14 cellular contexts compared by ENCODE assay signal in genomic region chr20:49701916-49702315, GRCh38. TPM values are rescaled to one million over a fixed set of nuclear protein-coding genes. Genes with fewer than 3 reads are reported as not detected.
DNase-seq lines count a peak whose midpoint lies in the region; ATAC-seq and TF ChIP-seq lines count a peak whose summit lies in the region.
"Had no signal": no experiment of that assay in that cellular context is flagged by ENCODE, and none has a peak within 500 bp of the region (broad histone marks: within the 10 kb centered on the region; RNA-seq: fewer than 3 reads in every experiment).

No MANE protein-coding gene starts in this region.

- H3K36me3 Mint-ChIP-seq in effector memory CD8-positive, alpha-beta T cell (ENCODE audit: insufficient read depth), result peaks cover 20% of the 10 kb centered on the region

- DNase-seq in SK-N-SH (no peak), SK-N-MC (ENCODE audit: low read depth, low spot score) (no peak), DMS79 treated with DMSO at 0.1 percent for 48 hours (lab: John Stamatoyannopoulos, UW) (no peak), MG63 (no peak), sciatic nerve (ENCODE audit: low spot score) (no peak)
- DNase-seq in effector memory CD8-positive, alpha-beta T cell, result no peak
- DNase-seq: effector CD8-positive, alpha-beta T cell; kidney glomerular epithelial cell; naive thymus-derived CD4-positive, alpha-beta T cell; sigmoid colon had no signal

- H3K9me3 ChIP-seq in SK-N-SH (no peaks in the 10 kb centered on the region), SK-N-MC (ENCODE audit: low read depth, low read length) (no peaks in the 10 kb centered on the region), skeletal muscle satellite cell (replicated peaks; ENCODE audit: low read length) (no peaks in the 10 kb centered on the region), MG63 (no peaks in the 10 kb centered on the region)
- H3K9me3 ChIP-seq: sigmoid colon, suprapubic skin had no signal

- no peaks in the 10 kb centered on the region for H3K9me3 Mint-ChIP-seq in effector memory CD8-positive, alpha-beta T cell
- H3K9me3 Mint-ChIP-seq: naive thymus-derived CD4-positive, alpha-beta T cell had no signal

- H3K4me2 ChIP-seq in SK-N-SH (peak overlapping the region; percentile 41), skeletal muscle satellite cell (ENCODE audit: low read length) (peak overlapping the region; percentile 45)

- H3K4me1 ChIP-seq in SK-N-SH (ENCODE audit: control insufficient read depth in 1 of 2, insufficient read depth in 2 of 2, low read depth in 1 of 2, low read length in 1 of 2) (peaks cover 23 to 31% of the 10 kb centered on the region in 2 experiments; a peak in 3 of 4 replicates), skeletal muscle satellite cell (ENCODE audit: control insufficient read depth, insufficient read depth, low read length) (peaks cover 63% of the 10 kb centered on the region)

- no peak for TF ChIP-seq RAD21 in SK-N-SH (IDR thresholded peaks at IDR 0.05; ENCODE audit: low read length)

- H3K4me3 ChIP-seq in SK-N-SH (ENCODE audit: low read depth in 2 of 2, low read length in 1 of 2), result no peak overlapping the region
- no peak overlapping the region for H3K4me3 ChIP-seq in SK-N-MC
- H3K4me3 ChIP-seq in skeletal muscle satellite cell (ENCODE audit: low read length), result no peak overlapping the region
- no peak overlapping the region for H3K4me3 ChIP-seq in MG63
- H3K4me3 ChIP-seq: sigmoid colon, suprapubic skin had no signal

- H3K4me1 Mint-ChIP-seq in effector memory CD8-positive, alpha-beta T cell (ENCODE audit: low read depth in 2 of 2), result peaks cover 54 to 69% of the 10 kb centered on the region in 2 donors

- TF ChIP-seq CTCF in SK-N-SH (IDR thresholded peaks at IDR 0.05), result no peak

- H3K9ac ChIP-seq in SK-N-SH (no peak overlapping the region), SK-N-MC (ENCODE audit: insufficient read length) (no peak overlapping the region), skeletal muscle satellite cell (ENCODE audit: low read depth, low read length) (no peak overlapping the region)

- no peaks in the 10 kb centered on the region for H3K9me2 ChIP-seq in SK-N-SH

- H3K27ac ChIP-seq in SK-N-SH (ENCODE audit: low read depth in 2 of 2, low read length in 1 of 2), result peak overlapping the region in 1 of 2 experiments; percentile 80; a peak in 1 of 4 replicates
- H3K27ac ChIP-seq in SK-N-MC, result peak overlapping the region; percentile 27; the same call in 1 of the 2 replicates
- H3K27ac ChIP-seq: 22Rv1, suprapubic skin had no signal

- intact Hi-C loops in sciatic nerve (cut with DNase I), result no loop called here

- peaks cover 9% of the 10 kb centered on the region for H3F3A ChIP-seq in SK-N-SH (replicated peaks; ENCODE audit: insufficient read depth)

- H3K4me3 Mint-ChIP-seq in effector memory CD8-positive, alpha-beta T cell, result peak overlapping the region; percentile 61 to 62

- H4K20me1 ChIP-seq in SK-N-SH (ENCODE audit: insufficient read depth), result peaks cover 35% of the 10 kb centered on the region

- H3K36me3 ChIP-seq in SK-N-SH (replicated peaks in 1 of 2; ENCODE audit: control insufficient read depth in 1 of 2, insufficient read depth in 2 of 2, low read length in 1 of 2), result no peaks in the 10 kb centered on the region
- no peaks in the 10 kb centered on the region for H3K36me3 ChIP-seq in SK-N-MC (ENCODE audit: insufficient read depth, low read length)
- H3K36me3 ChIP-seq in skeletal muscle satellite cell (ENCODE audit: insufficient read depth, low read length), result no peaks in the 10 kb centered on the region
- peaks cover 4% of the 10 kb centered on the region for H3K36me3 ChIP-seq in MG63
- H3K36me3 ChIP-seq: sigmoid colon, suprapubic skin had no signal

- H2AFZ ChIP-seq in SK-N-SH (ENCODE audit: low read depth), result no peak overlapping the region

- TF ChIP-seq EP300 in SK-N-SH (IDR thresholded peaks at IDR 0.05; ENCODE audit: borderline replicate concordance in 1 of 2, low read depth in 1 of 2, low read length in 1 of 2), result no peak

- H3K27me3 ChIP-seq in SK-N-SH (ENCODE audit: insufficient read depth) (no peaks in the 10 kb centered on the region), skeletal muscle satellite cell (ENCODE audit: control insufficient read depth, insufficient read depth, low read length) (no peaks in the 10 kb centered on the region), MG63 (no peaks in the 10 kb centered on the region)
- H3K27me3 ChIP-seq: sigmoid colon, suprapubic skin had no signal

- peaks cover 98% of the 10 kb centered on the region for H3K79me2 ChIP-seq in SK-N-SH (ENCODE audit: insufficient read depth)

- 87% methylated on average over 8 of the region's 8 CpGs for WGBS in SK-N-SH (ENCODE audit: low lambda C conversion rate)

- H3K27me3 Mint-ChIP-seq in effector memory CD8-positive, alpha-beta T cell, result no peaks in the 10 kb centered on the region
- H3K27me3 Mint-ChIP-seq: naive thymus-derived CD4-positive, alpha-beta T cell had no signal

- POLR2A ChIA-PET in SK-N-SH (lab: Yijun Ruan, JAX), result no interaction called here

- CTCF ChIA-PET in SK-N-SH (lab: Yijun Ruan, JAX), result interaction anchor here (2.1 kb wide), 1 partner anchor 10 kb away, joined by 6 read pairs; no protein-coding TSS in a partner anchor

- ATAC-seq in SK-N-SH treated with all-trans-retinoic acid at 6 μM for 48 hours (no peak), sciatic nerve (no peak)
- no peak for ATAC-seq in effector memory CD8-positive, alpha-beta T cell (replicated peaks)

- H3K27ac Mint-ChIP-seq in effector memory CD8-positive, alpha-beta T cell, result peak overlapping the region; percentile 86

TF ChIP-seq in SK-N-SH, 30 proteins besides CTCF, POLR2A, EP300 and RAD21 (continues in another document):
- TF ChIP-seq ELF1 (IDR thresholded peaks at IDR 0.05), result no peak
- no peak for TF ChIP-seq YY1 (IDR thresholded peaks at IDR 0.05; ENCODE audit: low read depth)
- TF ChIP-seq MXI1 (IDR thresholded peaks at IDR 0.05; ENCODE audit: low read depth, low read length), result no peak
- no peak for TF ChIP-seq FOSL2 (IDR thresholded peaks at IDR 0.05; ENCODE audit: borderline replicate concordance, low read depth)
- TF ChIP-seq POLR2AphosphoS5 (IDR thresholded peaks at IDR 0.05; ENCODE audit: low read depth, low read length), result no peak
- TF ChIP-seq SMC3 (IDR thresholded peaks at IDR 0.05; ENCODE audit: low read depth, low read length), result no peak
- TF ChIP-seq, protein P1, sequence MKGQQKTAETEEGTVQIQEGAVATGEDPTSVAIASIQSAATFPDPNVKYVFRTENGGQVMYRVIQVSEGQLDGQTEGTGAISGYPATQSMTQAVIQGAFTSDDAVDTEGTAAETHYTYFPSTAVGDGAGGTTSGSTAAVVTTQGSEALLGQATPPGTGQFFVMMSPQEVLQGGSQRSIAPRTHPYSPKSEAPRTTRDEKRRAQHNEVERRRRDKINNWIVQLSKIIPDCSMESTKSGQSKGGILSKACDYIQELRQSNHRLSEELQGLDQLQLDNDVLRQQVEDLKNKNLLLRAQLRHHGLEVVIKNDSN (IDR thresholded peaks at IDR 0.05; ENCODE audit: borderline replicate concordance, low read depth), result no peak
- TF ChIP-seq TAF1 (IDR thresholded peaks at IDR 0.05; ENCODE audit: borderline replicate concordance, low read depth, low read length), result no peak
- no peak for TF ChIP-seq GABPA (IDR thresholded peaks at IDR 0.05; ENCODE audit: low read depth)

TF ChIP-seq in SK-N-SH treated with all-trans-retinoic acid at 6 μM for 48 hours, 23 proteins besides CTCF, POLR2A, EP300 and RAD21 (continues in another document):
- TF ChIP-seq ZNF565 (CRISPR knock-in tag; conservative IDR thresholded peaks at IDR 0.05; ENCODE audit: low read depth), result no peak
- no peak for TF ChIP-seq CREB5 (CRISPR knock-in tag; IDR thresholded peaks at IDR 0.05; ENCODE audit: low read depth)
- TF ChIP-seq CSDC2 (CRISPR knock-in tag; IDR thresholded peaks at IDR 0.05), result no peak
- TF ChIP-seq, protein P2, sequence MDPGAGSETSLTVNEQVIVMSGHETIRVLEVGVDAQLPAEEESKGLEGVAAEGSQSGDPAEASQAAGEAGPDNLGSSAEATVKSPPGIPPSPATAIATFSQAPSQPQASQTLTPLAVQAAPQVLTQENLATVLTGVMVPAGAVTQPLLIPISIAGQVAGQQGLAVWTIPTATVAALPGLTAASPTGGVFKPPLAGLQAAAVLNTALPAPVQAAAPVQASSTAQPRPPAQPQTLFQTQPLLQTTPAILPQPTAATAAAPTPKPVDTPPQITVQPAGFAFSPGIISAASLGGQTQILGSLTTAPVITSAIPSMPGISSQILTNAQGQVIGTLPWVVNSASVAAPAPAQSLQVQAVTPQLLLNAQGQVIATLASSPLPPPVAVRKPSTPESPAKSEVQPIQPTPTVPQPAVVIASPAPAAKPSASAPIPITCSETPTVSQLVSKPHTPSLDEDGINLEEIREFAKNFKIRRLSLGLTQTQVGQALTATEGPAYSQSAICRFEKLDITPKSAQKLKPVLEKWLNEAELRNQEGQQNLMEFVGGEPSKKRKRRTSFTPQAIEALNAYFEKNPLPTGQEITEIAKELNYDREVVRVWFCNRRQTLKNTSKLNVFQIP (CRISPR knock-in tag; IDR thresholded peaks at IDR 0.05; ENCODE audit: borderline replicate concordance, low read depth), result no peak
- TF ChIP-seq ZNF8 (CRISPR knock-in tag; IDR thresholded peaks at IDR 0.05), result no peak
- no peak for TF ChIP-seq ISL1 (CRISPR knock-in tag; IDR thresholded peaks at IDR 0.05)
- TF ChIP-seq TOX (CRISPR knock-in tag; IDR thresholded peaks at IDR 0.05; ENCODE audit: borderline replicate concordance), result no peak
- no peak for TF ChIP-seq PPARA (CRISPR knock-in tag; IDR thresholded peaks at IDR 0.05; ENCODE audit: borderline replicate concordance)
- no peak for TF ChIP-seq SNAI2 (CRISPR knock-in tag; IDR thresholded peaks at IDR 0.05)
- no peak for TF ChIP-seq ESRRG (CRISPR knock-in tag; IDR thresholded peaks at IDR 0.05)
- TF ChIP-seq BACH2 (CRISPR knock-in tag; IDR thresholded peaks at IDR 0.05; ENCODE audit: borderline replicate concordance), result no peak
- TF ChIP-seq TCF4 (CRISPR knock-in tag; IDR thresholded peaks at IDR 0.05; ENCODE audit: borderline replicate concordance), result no peak
- no peak for TF ChIP-seq GLIS3 (CRISPR knock-in tag; IDR thresholded peaks at IDR 0.05)

RNA-seq across cellular contexts. Expression of gene B4GALT5, which starts 11.8 kb away (rescaled TPM):
- polyA plus RNA-seq in SK-N-SH (2012; rRNA removed), result 35.1 and 40.5 TPM in 2 replicates
- 42.3 and 44.9 TPM in 2 replicates for polyA plus RNA-seq in SK-N-SH (2012; cell fraction: cytosol; rRNA removed)
- polyA plus RNA-seq in SK-N-SH (2012; cell fraction: nucleus; rRNA removed), result 13.2 and 19.3 TPM in 2 replicates
- total RNA-seq in skeletal muscle satellite cell (2012; rRNA removed), result 14.4 and 16.5 TPM in 2 replicates
- 20.3 and 20.4 TPM in 2 replicates for total RNA-seq in MG63 (2014; rRNA removed; shearing (Covaris generic); ENCODE audit: low replicate concordance)
- 36.0 TPM for total RNA-seq in sciatic nerve
